2 cellular contexts compared by ENCODE assay signal in genomic region chr5:30499402-30499801, GRCh38.
TF ChIP-seq lines count a peak whose summit lies in the region.

No MANE protein-coding gene starts in this region.

TF ChIP-seq in HepG2, 621 proteins besides CTCF, POLR2A, EP300 and RAD21 (continues in another document):
- TF ChIP-seq KDM5B (CRISPR knock-in tag; IDR thresholded peaks at IDR 0.05; ENCODE audit: borderline replicate concordance) (0 out of 2 replicates have a peak, but pooled peaks have one; percentile 31), ZNF431 (CRISPR knock-in tag; IDR thresholded peaks at IDR 0.05; ENCODE audit: borderline replicate concordance, low read depth) (no peak), MAF1 (CRISPR knock-in tag; IDR thresholded peaks at IDR 0.05; ENCODE audit: borderline replicate concordance) (no peak), SP1 (IDR thresholded peaks at IDR 0.05) (no peak), SP1 (CRISPR knock-in tag; IDR thresholded peaks at IDR 0.05) (no peak), NFAT5 (CRISPR knock-in tag; IDR thresholded peaks at IDR 0.05) (no peak), ZNF543 (CRISPR knock-in tag; IDR thresholded peaks at IDR 0.05) (no peak), FOXA3 (CRISPR knock-in tag; IDR thresholded peaks at IDR 0.05) (0 out of 2 replicates have a peak, but pooled peaks have one; percentile 27), SALL1 (CRISPR knock-in tag; IDR thresholded peaks at IDR 0.05) (peak; percentile 10; the same call in 1 of the 2 replicates), ZSCAN5A (CRISPR knock-in tag; IDR thresholded peaks at IDR 0.05; ENCODE audit: borderline replicate concordance) (no peak), ZNF556 (CRISPR knock-in tag; IDR thresholded peaks at IDR 0.05; ENCODE audit: borderline replicate concordance) (no peak), ZNF577 (CRISPR knock-in tag; IDR thresholded peaks at IDR 0.05; ENCODE audit: borderline replicate concordance, low read depth) (no peak), ZSCAN22 (CRISPR knock-in tag; IDR thresholded peaks at IDR 0.05) (no peak), TMF1 (CRISPR knock-in tag; IDR thresholded peaks at IDR 0.05; ENCODE audit: low read depth) (no peak), ZBTB26 (CRISPR knock-in tag; IDR thresholded peaks at IDR 0.05; ENCODE audit: borderline replicate concordance) (no peak), ZNF496 (CRISPR knock-in tag; IDR thresholded peaks at IDR 0.05; ENCODE audit: insufficient replicate concordance) (no peak), ELF1 (CRISPR knock-in tag; IDR thresholded peaks at IDR 0.05) (no peak), KLF13 (CRISPR knock-in tag; IDR thresholded peaks at IDR 0.05) (no peak), TAF1 (CRISPR knock-in tag; IDR thresholded peaks at IDR 0.05) (no peak)
- TF ChIP-seq, protein P1, sequence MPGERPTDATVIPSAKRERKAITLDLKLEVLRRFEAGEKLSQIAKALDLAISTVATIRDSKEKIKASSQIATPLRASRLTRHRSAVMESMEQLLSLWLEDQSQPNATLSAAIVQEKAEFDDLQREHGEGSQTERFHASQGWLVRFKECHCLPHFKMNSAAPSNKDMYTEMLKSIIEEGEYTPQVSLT (CRISPR knock-in tag; IDR thresholded peaks at IDR 0.05; ENCODE audit: borderline replicate concordance, low read depth), result no peak
- TF ChIP-seq, protein P2, sequence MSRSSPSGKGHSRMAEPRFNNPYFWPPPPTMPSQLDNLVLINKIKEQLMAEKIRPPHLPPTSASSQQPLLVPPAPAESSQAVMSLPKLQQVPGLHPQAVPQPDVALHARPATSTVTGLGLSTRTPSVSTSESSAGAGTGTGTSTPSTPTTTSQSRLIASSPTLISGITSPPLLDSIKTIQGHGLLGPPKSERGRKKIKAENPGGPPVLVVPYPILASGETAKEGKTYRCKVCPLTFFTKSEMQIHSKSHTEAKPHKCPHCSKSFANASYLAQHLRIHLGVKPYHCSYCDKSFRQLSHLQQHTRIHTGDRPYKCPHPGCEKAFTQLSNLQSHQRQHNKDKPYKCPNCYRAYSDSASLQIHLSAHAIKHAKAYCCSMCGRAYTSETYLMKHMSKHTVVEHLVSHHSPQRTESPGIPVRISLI (CRISPR knock-in tag; IDR thresholded peaks at IDR 0.05; ENCODE audit: borderline replicate concordance), result no peak

TF ChIP-seq in H1, 55 proteins besides CTCF, POLR2A, EP300 and RAD21:
- TF ChIP-seq SIN3A (conservative IDR thresholded peaks at IDR 0.05 in 1 of 2, IDR thresholded peaks at IDR 0.05 in 1 of 2; ENCODE audit: low read depth in 1 of 2, low read length in 2 of 2) (no peak), CTBP2 (IDR thresholded peaks at IDR 0.05; ENCODE audit: borderline replicate concordance, insufficient read depth, insufficient read length, low read length) (no peak), BCL11A (IDR thresholded peaks at IDR 0.05; ENCODE audit: low read depth in 2 of 2, low read length in 2 of 2) (no peak), SUZ12 (IDR thresholded peaks at IDR 0.05; ENCODE audit: low read length) (no peak), CHD2 (IDR thresholded peaks at IDR 0.05; ENCODE audit: low read length) (no peak), CBX8 (IDR thresholded peaks at IDR 0.05; ENCODE audit: borderline replicate concordance, low read depth, low read length) (no peak)
